In genomic region chr19:45175663-45176345, GRCh38 we compare ENCODE assay signal across 18 cellular contexts. TPM values are rescaled to one million over a fixed set of nuclear protein-coding genes. Genes with fewer than 3 reads are reported as not detected.
DNase-seq lines count a peak whose midpoint lies in the region; ATAC-seq and TF ChIP-seq lines count a peak whose summit lies in the region.
"Had no signal": no experiment of that assay in that cellular context is flagged by ENCODE, and none has a peak within 500 bp of the region (broad histone marks: within the 10 kb centered on the region; RNA-seq: fewer than 3 reads in every experiment).

No MANE protein-coding gene starts in this region.

- peaks cover 3% of the 10 kb centered on the region for H3K36me3 Mint-ChIP-seq in activated naive CD4-positive, alpha-beta T cell treated with anti-CD3 and anti-CD28 coated beads, Interleukin-2, amount 50 U/mL, for 24 hours

- H3K27ac ChIP-seq in epithelial cell of prostate = peak overlapping the region; percentile 99
- no peak overlapping the region for H3K27ac ChIP-seq in esophagus squamous epithelium
- H3K27ac ChIP-seq: coronary artery, vagina had no signal

- peaks cover 27 to 62% (median 32%) of the 10 kb centered on the region in 3 donors for H3K4me1 ChIP-seq in esophagus squamous epithelium

- WGBS in esophagus squamous epithelium, 2 donors = 42 to 63% methylated on average over 6 of the region's 9 CpGs

- no peak for ATAC-seq in HG03342 (IDR thresholded peaks at IDR 0.05; ENCODE audit: unreplicated experiment)
- ATAC-seq: K562 had no signal

- TF ChIP-seq POLR2A in esophagus squamous epithelium (IDR thresholded peaks at IDR 0.05) = no peak

- intact Hi-C loops in esophagus squamous epithelium (cut with DNase I) = no loop called here

- H3K27me3 ChIP-seq in esophagus squamous epithelium (no peaks in the 10 kb centered on the region), H7 (ENCODE audit: control insufficient read depth, insufficient read depth, low read length) (peaks cover 3% of the 10 kb centered on the region; the same call in 1 of the 2 replicates)
- H3K27me3 ChIP-seq: vagina had no signal

- H3K9me3 ChIP-seq in esophagus squamous epithelium = no peaks in the 10 kb centered on the region
- H3K9me3 ChIP-seq: vagina had no signal

- TF ChIP-seq CTCF in esophagus squamous epithelium (IDR thresholded peaks at IDR 0.05) = no peak

- H3K4me3 Mint-ChIP-seq in activated naive CD4-positive, alpha-beta T cell treated with anti-CD3 and anti-CD28 coated beads, Interleukin-2, amount 50 U/mL, for 24 hours = peak overlapping the region; percentile 65

- no peak for DNase-seq in activated naive CD4-positive, alpha-beta T cell treated with Interleukin-2 at 50 U/mL for 16 hours
- DNase-seq in NCI-H510A (lab: John Stamatoyannopoulos, UW) (peak; percentile 45), epithelial cell of prostate (ENCODE audit: low read depth, low spot score) (no peak), renal cortical epithelial cell (ENCODE audit: low read depth) (peak; percentile 33), esophagus squamous epithelium (lab: John Stamatoyannopoulos, UW) (no peak), H7 (no peak)
- DNase-seq: amniotic stem cell; EL; mesendoderm; NCI-H1436 treated with DMSO at 0.1 percent for 48 hours; NCI-H69; stimulated activated CD4-positive, alpha-beta T cell treated with anti-CD3 and anti-CD28 coated beads, Interleukin-4, amount 100 ng/mL, for 1 hour; stimulated activated naive CD4-positive, alpha-beta T cell treated with Interleukin-2 at 50 U/mL for 16 hours had no signal

- no peaks in the 10 kb centered on the region for H3K27me3 Mint-ChIP-seq in activated naive CD4-positive, alpha-beta T cell treated with anti-CD3 and anti-CD28 coated beads, Interleukin-2, amount 50 U/mL, for 24 hours

- H3K27ac Mint-ChIP-seq in activated naive CD4-positive, alpha-beta T cell treated with anti-CD3 and anti-CD28 coated beads, Interleukin-2, amount 50 U/mL, for 24 hours = no peak overlapping the region

- H3K9me3 Mint-ChIP-seq in activated naive CD4-positive, alpha-beta T cell treated with anti-CD3 and anti-CD28 coated beads, Interleukin-2, amount 50 U/mL, for 24 hours = no peaks in the 10 kb centered on the region

- H3K36me3 ChIP-seq in esophagus squamous epithelium = peaks cover 0 to under 1% (median 0%) of the 10 kb centered on the region in 3 donors
- no peaks in the 10 kb centered on the region for H3K36me3 ChIP-seq in H7 (replicated peaks; ENCODE audit: control insufficient read depth, insufficient read depth, low read length)
- H3K36me3 ChIP-seq: vagina had no signal

- no peak overlapping the region for H3K4me3 ChIP-seq in esophagus squamous epithelium
- no peak overlapping the region for H3K4me3 ChIP-seq in H7 (ENCODE audit: insufficient read depth, low read depth, low read length)
- H3K4me3 ChIP-seq: coronary artery, K562, vagina had no signal

- peaks cover 47% of the 10 kb centered on the region for H3K4me1 Mint-ChIP-seq in activated naive CD4-positive, alpha-beta T cell treated with anti-CD3 and anti-CD28 coated beads, Interleukin-2, amount 50 U/mL, for 24 hours

RNA-seq across cellular contexts. Expression of gene TRAPPC6A, which starts 2.2 kb away (rescaled TPM):
- 20.1 and 22.4 TPM in 2 replicates for total RNA-seq in renal cortical epithelial cell
- 10 to 100 TPM in 3 of 4 donors, 1 to 10 TPM in 1; 5.4 to 27.8 (median 18.0) TPM for total RNA-seq in esophagus squamous epithelium
- total RNA-seq in H7 (2014; rRNA removed; shearing (Covaris generic)) = 39.3 and 47.4 TPM in 2 replicates

RNA-seq across cellular contexts. Expression of gene BLOC1S3, which starts 2.8 kb away (rescaled TPM):
- 4.5 and 7.4 TPM in 2 replicates for total RNA-seq in renal cortical epithelial cell
- total RNA-seq in esophagus squamous epithelium = 10 to 100 TPM in 2 of 4 donors, 1 to 10 TPM in 2; 7.9 to 18.4 (median 10.4) TPM
- total RNA-seq in H7 (2014; rRNA removed; shearing (Covaris generic)) = 3.4 and 4.3 TPM in 2 replicates

RNA-seq across cellular contexts. Expression of gene NKPD1, which starts 15.0 kb away (rescaled TPM):
- total RNA-seq in renal cortical epithelial cell (0.10 TPM in 1 of 2 replicates, not detected in the other), esophagus squamous epithelium (1 to 10 TPM; 1.1 to 4.2 (median 2.9) TPM)
- 0.24 and 0.70 TPM in 2 replicates for total RNA-seq in H7 (2014; rRNA removed; shearing (Covaris generic))

Comparison
In these comparisons a context has a peak if more than half of its experiments do, and no peak if none do; other contexts are left out.
1. DNase-seq: peak in NCI-H510A (single experiment) and renal cortical epithelial cell (single experiment); none in activated naive CD4-positive, alpha-beta T cell treated with Interleukin-2 at 50 U/mL for 16 hours (single experiment), epithelial cell of prostate (single experiment), esophagus squamous epithelium (single experiment) and H7 (single experiment).